ENCODE assay signal across 9 cellular contexts in genomic region chr7:30148951-30149459, GRCh38. TPM values are rescaled to one million over a fixed set of nuclear protein-coding genes. Genes with fewer than 3 reads are reported as not detected.
DNase-seq lines count a peak whose midpoint lies in the region; ATAC-seq and TF ChIP-seq lines count a peak whose summit lies in the region.
"Had no signal": no experiment of that assay in that cellular context is flagged by ENCODE, and none has a peak within 500 bp of the region (broad histone marks: within the 10 kb centered on the region; RNA-seq: fewer than 3 reads in every experiment).

No MANE protein-coding gene starts in this region.

- CTCF ChIA-PET in GM10248 (lab: Yijun Ruan, JAX), result interaction anchor here (0.8 to 1.1 kb wide), 3 partner anchors 9 to 16 kb away, joined by 3 read pairs; partner anchors contain the start of gene MTURN

- H3K36me3 Mint-ChIP-seq in activated naive CD8-positive, alpha-beta T cell treated with anti-CD3 and anti-CD28 coated beads, Interleukin-2, amount 10 ng/mL, durations not matched to agents 7 days and 5 days, result no peaks in the 10 kb centered on the region
- peaks cover 10% of the 10 kb centered on the region for H3K36me3 Mint-ChIP-seq in progenitor cell of endocrine pancreas (ENCODE audit: insufficient read depth)

- no peaks in the 10 kb centered on the region for H3K9me3 Mint-ChIP-seq in activated naive CD8-positive, alpha-beta T cell treated with anti-CD3 and anti-CD28 coated beads, Interleukin-2, amount 10 ng/mL, durations not matched to agents 7 days and 5 days
- H3K9me3 Mint-ChIP-seq in progenitor cell of endocrine pancreas (ENCODE audit: low read depth), result no peaks in the 10 kb centered on the region

- peak; percentile 85 for ATAC-seq in activated naive CD8-positive, alpha-beta T cell treated with anti-CD3 and anti-CD28 coated beads, Interleukin-2, amount 10 ng/mL, durations not matched to agents 7 days and 5 days (ENCODE audit: low read depth)
- ATAC-seq in HG03457 (IDR thresholded peaks at IDR 0.05; ENCODE audit: unreplicated experiment), result no peak

- H3K4me1 Mint-ChIP-seq in activated naive CD8-positive, alpha-beta T cell treated with anti-CD3 and anti-CD28 coated beads, Interleukin-2, amount 10 ng/mL, durations not matched to agents 7 days and 5 days, result peaks cover 12% of the 10 kb centered on the region
- H3K4me1 Mint-ChIP-seq in progenitor cell of endocrine pancreas (ENCODE audit: low read depth), result peaks cover 9% of the 10 kb centered on the region

- TF ChIP-seq CTCF in progenitor cell of endocrine pancreas (IDR thresholded peaks at IDR 0.05; ENCODE audit: unreplicated experiment) (no peak), GM10248 (IDR thresholded peaks at IDR 0.05; ENCODE audit: control extremely low read depth, extremely low read depth, low read depth, missing control alignments) (no peak)

- no peak overlapping the region for H3K27ac Mint-ChIP-seq in activated naive CD8-positive, alpha-beta T cell treated with anti-CD3 and anti-CD28 coated beads, Interleukin-2, amount 10 ng/mL, durations not matched to agents 7 days and 5 days
- peak overlapping the region; percentile 51 for H3K27ac Mint-ChIP-seq in progenitor cell of endocrine pancreas

- DNase-seq in NCI-H345 (lab: John Stamatoyannopoulos, UW) (peak; percentile 60), NCI-H345 treated with DMSO at 0.1 percent for 48 hours (lab: John Stamatoyannopoulos, UW; ENCODE audit: unreplicated experiment) (no peak), NCI-H2107 (lab: John Stamatoyannopoulos, UW) (peak; percentile 89), progenitor cell of endocrine pancreas (ENCODE audit: low spot score, unreplicated experiment) (no peak), SKM-1 treated with dmso at 0.1 percent for 144 hours (lab: John Stamatoyannopoulos, UW; ENCODE audit: unreplicated experiment) (no peak), GM10248 (ENCODE audit: extremely low spot score) (no peak)
- DNase-seq in activated naive CD8-positive, alpha-beta T cell treated with anti-CD3 and anti-CD28 coated beads, Interleukin-2, amount 10 ng/mL, durations not matched to agents 7 days and 5 days, result peak; percentile 56
- DNase-seq: T1000 had no signal

- POLR2A ChIA-PET in activated naive CD8-positive, alpha-beta T cell treated with anti-CD3 and anti-CD28 coated beads, Interleukin-2, amount 10 ng/mL, durations not matched to agents 7 days and 5 days (lab: Charles Lee), result interaction anchor here (0.6 to 1.4 kb wide), 5 partner anchors 8 to 113 kb away, joined by 3 to 9 read pairs (median 4); no protein-coding TSS in a partner anchor
- POLR2A ChIA-PET in GM10248 (lab: Yijun Ruan, JAX), result no interaction called here

- H3K27me3 Mint-ChIP-seq in activated naive CD8-positive, alpha-beta T cell treated with anti-CD3 and anti-CD28 coated beads, Interleukin-2, amount 10 ng/mL, durations not matched to agents 7 days and 5 days, result no peaks in the 10 kb centered on the region
- H3K27me3 Mint-ChIP-seq in progenitor cell of endocrine pancreas, result no peaks in the 10 kb centered on the region

- H3K4me3 Mint-ChIP-seq in activated naive CD8-positive, alpha-beta T cell treated with anti-CD3 and anti-CD28 coated beads, Interleukin-2, amount 10 ng/mL, durations not matched to agents 7 days and 5 days, result no peak overlapping the region
- H3K4me3 Mint-ChIP-seq in progenitor cell of endocrine pancreas (ENCODE audit: low read depth), result no peak overlapping the region

RNA-seq across cellular contexts. Expression of gene MTURN, which starts 14.2 kb away (rescaled TPM):
- 1 to 10 TPM; 6.1 to 9.7 TPM for total RNA-seq in activated naive CD8-positive, alpha-beta T cell treated with anti-CD3 and anti-CD28 coated beads, Interleukin-2, amount 10 ng/mL, durations not matched to agents 7 days and 5 days
- total RNA-seq in progenitor cell of endocrine pancreas, result 20.0 and 20.1 TPM in 2 replicates

Comparison
In these comparisons a context has a peak if more than half of its experiments do, and no peak if none do; other contexts are left out.
1. DNase-seq: peak in NCI-H345 (single experiment), NCI-H2107 (single experiment) and activated naive CD8-positive, alpha-beta T cell treated with anti-CD3 and anti-CD28 coated beads, Interleukin-2, amount 10 ng/mL, durations not matched to agents 7 days and 5 days (single experiment); none in NCI-H345 treated with DMSO at 0.1 percent for 48 hours (single experiment), progenitor cell of endocrine pancreas (single experiment), SKM-1 treated with dmso at 0.1 percent for 144 hours (single experiment) and GM10248 (single experiment).